16 cellular contexts compared by ENCODE assay signal in genomic region chr21:44497641-44498243, GRCh38. TPM values are rescaled to one million over a fixed set of nuclear protein-coding genes. Genes with fewer than 3 reads are reported as not detected.
A peak's percentile ranks its signal among the peaks of the same experiment; 100 is the strongest.
DNase-seq lines count a peak whose midpoint lies in the region; ATAC-seq, FAIRE-seq and TF ChIP-seq lines count a peak whose summit lies in the region.
"Had no signal": no experiment of that assay in that cellular context is flagged by ENCODE, and none has a peak within 500 bp of the region (broad histone marks: within the 10 kb centered on the region; RNA-seq: fewer than 3 reads in every experiment).

No MANE protein-coding gene starts in this region.

- H3K9me3 ChIP-seq in K562 (replicated peaks; ENCODE audit: control insufficient read depth, insufficient read depth, low read depth, low read length) (no peaks in the 10 kb centered on the region), neural cell (ENCODE audit: low read length) (no peaks in the 10 kb centered on the region), Karpas-422 (ENCODE audit: low read length) (no peaks in the 10 kb centered on the region; the same call in 1 of the 2 replicates)
- H3K9me3 ChIP-seq: prostate gland had no signal

- no peaks in the 10 kb centered on the region for H3K4me1 Mint-ChIP-seq in activated CD4-positive, alpha-beta T cell treated with anti-CD3 and anti-CD28 coated beads, Interleukin-2, amount 10 ng/mL, durations not matched to agents 7 days and 5 days
- no peaks in the 10 kb centered on the region for H3K4me1 Mint-ChIP-seq in activated naive CD8-positive, alpha-beta T cell treated with anti-CD3 and anti-CD28 coated beads for 36 hours

- TF ChIP-seq POLR2A in K562 (conservative IDR thresholded peaks at IDR 0.05) = no peak

- H3K27me3 Mint-ChIP-seq in activated CD4-positive, alpha-beta T cell treated with anti-CD3 and anti-CD28 coated beads, Interleukin-2, amount 10 ng/mL, durations not matched to agents 7 days and 5 days = peaks cover 3% of the 10 kb centered on the region
- peaks cover 9% of the 10 kb centered on the region for H3K27me3 Mint-ChIP-seq in activated naive CD8-positive, alpha-beta T cell treated with anti-CD3 and anti-CD28 coated beads for 36 hours

- no peak for TF ChIP-seq CTCF in K562 (IDR thresholded peaks at IDR 0.05 in 2 of 3, conservative IDR thresholded peaks at IDR 0.05 in 1 of 3; ENCODE audit: insufficient read depth in 2 of 3, low read depth in 1 of 3, low read length in 3 of 3)
- TF ChIP-seq CTCF in neural cell (IDR thresholded peaks at IDR 0.05; ENCODE audit: poor library complexity, severe bottlenecking) = no peak

- H4K20me1 ChIP-seq in K562 (replicated peaks; ENCODE audit: control insufficient read depth, insufficient read depth, low read length) (peaks cover 8% of the 10 kb centered on the region), neural cell (ENCODE audit: insufficient read depth) (no peaks in the 10 kb centered on the region), Karpas-422 (ENCODE audit: insufficient read depth, low read depth, low read length) (no peaks in the 10 kb centered on the region)

- H3K27me3 ChIP-seq in K562 (ENCODE audit: control insufficient read depth in 2 of 2, insufficient read depth in 2 of 2, low read length in 2 of 2) (peaks cover 81 to 93% of the 10 kb centered on the region in 2 experiments), neural cell (ENCODE audit: insufficient read depth, low read depth, low read length) (no peaks in the 10 kb centered on the region), Karpas-422 (ENCODE audit: low read length) (no peaks in the 10 kb centered on the region)

- H3K9ac ChIP-seq in K562 (ENCODE audit: insufficient read depth in 1 of 2, low read depth in 2 of 2, low read length in 2 of 2) (no peak overlapping the region), neural cell (ENCODE audit: low read length) (peak overlapping the region; percentile 44), Karpas-422 (ENCODE audit: low read length) (no peak overlapping the region)

- H3K27ac ChIP-seq in K562 (ENCODE audit: extremely low read depth, low read depth, low read length) (no peak overlapping the region), neural cell (ENCODE audit: low read length) (no peak overlapping the region), Karpas-422 (ENCODE audit: low read length) (no peak overlapping the region)
- H3K27ac ChIP-seq: prostate gland, RWPE1 had no signal

- TF ChIP-seq EP300 in K562 (IDR thresholded peaks at IDR 0.05; ENCODE audit: low read length) (no peak), neural cell (conservative IDR thresholded peaks at IDR 0.05; ENCODE audit: poor library complexity, severe bottlenecking) (no peak)

- TF ChIP-seq RAD21 in K562 (CRISPR knock-in tag; conservative IDR thresholded peaks at IDR 0.05 in 1 of 2, IDR thresholded peaks at IDR 0.05 in 1 of 2) = no peak
- no peak for TF ChIP-seq RAD21 in neural cell (conservative IDR thresholded peaks at IDR 0.05)

- H3K4me2 ChIP-seq in K562 (ENCODE audit: insufficient read depth, low read length) = no peak overlapping the region
- no peak overlapping the region for H3K4me2 ChIP-seq in neural cell (ENCODE audit: low read length)
- no peak overlapping the region for H3K4me2 ChIP-seq in Karpas-422 (ENCODE audit: low read depth, low read length, poor library complexity, severe bottlenecking)

- 2% methylated on average over 6 of the region's 6 CpGs for WGBS in K562 (ENCODE audit: insufficient coverage, low coverage, missing lambda C conversion rate)

- BruUV-seq in K562 (replicated peaks; lab: Mats Ljungman, UMichigan) = no TSS peak

- no peak overlapping the region for H3K4me3 Mint-ChIP-seq in activated CD4-positive, alpha-beta T cell treated with anti-CD3 and anti-CD28 coated beads, Interleukin-2, amount 10 ng/mL, durations not matched to agents 7 days and 5 days
- no peak overlapping the region for H3K4me3 Mint-ChIP-seq in activated naive CD8-positive, alpha-beta T cell treated with anti-CD3 and anti-CD28 coated beads for 36 hours
- H3K4me3 Mint-ChIP-seq: CD14-positive monocyte had no signal

- H3K4me3 ChIP-seq in K562 (no peak overlapping the region), neural cell (ENCODE audit: low read length) (no peak overlapping the region), Karpas-422 (ENCODE audit: low read length) (no peak overlapping the region)
- H3K4me3 ChIP-seq: prostate gland had no signal

- H3K27ac Mint-ChIP-seq in activated CD4-positive, alpha-beta T cell treated with anti-CD3 and anti-CD28 coated beads, Interleukin-2, amount 10 ng/mL, durations not matched to agents 7 days and 5 days = no peak overlapping the region
- H3K27ac Mint-ChIP-seq in activated naive CD8-positive, alpha-beta T cell treated with anti-CD3 and anti-CD28 coated beads for 36 hours = no peak overlapping the region

- no peaks in the 10 kb centered on the region for H3F3A ChIP-seq in neural cell (ENCODE audit: insufficient read depth, low read length, poor library complexity, severe bottlenecking)

- H3K9me3 Mint-ChIP-seq in activated CD4-positive, alpha-beta T cell treated with anti-CD3 and anti-CD28 coated beads, Interleukin-2, amount 10 ng/mL, durations not matched to agents 7 days and 5 days = peaks cover 9% of the 10 kb centered on the region
- peaks cover 7% of the 10 kb centered on the region for H3K9me3 Mint-ChIP-seq in activated naive CD8-positive, alpha-beta T cell treated with anti-CD3 and anti-CD28 coated beads for 36 hours

- H3K36me3 Mint-ChIP-seq in activated CD4-positive, alpha-beta T cell treated with anti-CD3 and anti-CD28 coated beads, Interleukin-2, amount 10 ng/mL, durations not matched to agents 7 days and 5 days (ENCODE audit: low read depth) = peaks cover 4% of the 10 kb centered on the region
- H3K36me3 Mint-ChIP-seq in activated naive CD8-positive, alpha-beta T cell treated with anti-CD3 and anti-CD28 coated beads for 36 hours = peaks cover 4% of the 10 kb centered on the region
- H3K36me3 Mint-ChIP-seq: CD14-positive monocyte had no signal

- H3K9me2 ChIP-seq in neural cell (ENCODE audit: insufficient read depth, low read length) (no peaks in the 10 kb centered on the region), Karpas-422 (replicated peaks; ENCODE audit: insufficient read depth, low read length) (no peaks in the 10 kb centered on the region)

- DNase-seq in DMS153 treated with DMSO at 0.1 percent for 48 hours (lab: John Stamatoyannopoulos, UW; ENCODE audit: unreplicated experiment) (peak; percentile 63), NCI-H146 treated with DMSO at 0.1 percent for 48 hours (lab: John Stamatoyannopoulos, UW; ENCODE audit: unreplicated experiment) (peak; percentile 52), K562 (ENCODE audit: extremely low read depth in 1 of 4, low spot score in 3 of 4) (no peak), Karpas-422 (no peak)
- DNase-seq in activated CD4-positive, alpha-beta T cell treated with anti-CD3 and anti-CD28 coated beads, Interleukin-2, amount 10 ng/mL, durations not matched to agents 7 days and 5 days = no peak
- no peak for DNase-seq in activated naive CD8-positive, alpha-beta T cell treated with anti-CD3 and anti-CD28 coated beads for 36 hours
- DNase-seq: activated CD8-positive, alpha-beta memory T cell treated with anti-CD3 and anti-CD28 coated beads, Interleukin-2, amount 50 U/mL, for 48 hours; effector memory CD4-positive, alpha-beta T cell; MV-4-11; stimulated activated naive CD4-positive, alpha-beta T cell had no signal

- H3K36me3 ChIP-seq in K562 (ENCODE audit: control insufficient read depth, insufficient read depth, low read length) (no peaks in the 10 kb centered on the region), neural cell (ENCODE audit: insufficient read depth, low read length) (no peaks in the 10 kb centered on the region), Karpas-422 (ENCODE audit: insufficient read depth, low read length) (no peaks in the 10 kb centered on the region)
- H3K36me3 ChIP-seq: prostate gland had no signal

- intact Hi-C loops in K562 (cut with micrococcal nuclease) = no loop called here

- FAIRE-seq in K562 (lab: Jason Lieb, UNC) = no peak

- ATAC-seq in K562 (no peak), HG03469 (IDR thresholded peaks at IDR 0.05; ENCODE audit: unreplicated experiment) (no peak)

- no peak overlapping the region for H2AFZ ChIP-seq in K562 (ENCODE audit: low read depth, low read length)
- no peak overlapping the region for H2AFZ ChIP-seq in neural cell (ENCODE audit: low read depth, low read length)
- H2AFZ ChIP-seq in Karpas-422 (ENCODE audit: low read length) = no peak overlapping the region

- H3K4me1 ChIP-seq in K562 (replicated peaks in 1 of 2; ENCODE audit: control insufficient read depth in 2 of 2, insufficient read depth in 2 of 2, low read length in 2 of 2) (peaks cover 0 to 16% of the 10 kb centered on the region in 2 experiments; a peak in 2 of 5 replicates), Karpas-422 (ENCODE audit: low read length) (no peaks in the 10 kb centered on the region)
- H3K4me1 ChIP-seq: prostate gland had no signal

- in situ Hi-C loops in K562 (cut with MboI) = no loop called here

- CTCF ChIA-PET in K562 (lab: Yijun Ruan, JAX; ENCODE audit: low intra/inter-chr PET ratio) = no interaction called here
- CTCF ChIA-PET in activated CD4-positive, alpha-beta T cell treated with anti-CD3 and anti-CD28 coated beads, Interleukin-2, amount 10 ng/mL, durations not matched to agents 7 days and 5 days (lab: Charles Lee) = no interaction called here

- POLR2A ChIA-PET in K562 (lab: Yijun Ruan, JAX) = no interaction called here
- POLR2A ChIA-PET in activated CD4-positive, alpha-beta T cell treated with anti-CD3 and anti-CD28 coated beads, Interleukin-2, amount 10 ng/mL, durations not matched to agents 7 days and 5 days (lab: Charles Lee) = no interaction called here

- H3K79me2 ChIP-seq in K562 (ENCODE audit: control insufficient read depth, insufficient read depth, low read length) = no peaks in the 10 kb centered on the region
- no peaks in the 10 kb centered on the region for H3K79me2 ChIP-seq in neural cell (replicated peaks; ENCODE audit: insufficient read depth, low read length)
- H3K79me2 ChIP-seq in Karpas-422 (ENCODE audit: low read length) = no peaks in the 10 kb centered on the region

- H3K9me1 ChIP-seq in K562 (ENCODE audit: control insufficient read depth, insufficient read depth, low read length) = no peaks in the 10 kb centered on the region

RNA-seq across cellular contexts. Expression of gene KRTAP10-1, which starts 42.3 kb away (rescaled TPM):
- not detected in 2 replicates for total RNA-seq in K562 (2011; cell fraction: chromatin; rRNA removed; ENCODE audit: low replicate concordance)
- total RNA-seq in K562 (2011; cell fraction: nucleolus; rRNA removed) = not detected in 2 replicates
- not detected in 2 replicates for total RNA-seq in K562 (2011; cell fraction: nucleoplasm; rRNA removed)
- total RNA-seq in K562 (2014; rRNA removed) (not detected in 2 replicates), K562 (2014; rRNA removed; fragmentation: Illumina TruSeq; extraction: Trizol) (not detected in 2 replicates), K562 (2015; rRNA removed; fragmentation: Illumina TruSeq; extraction: Trizol) (not detected in 2 replicates), K562 (2021) (not detected in 2 replicates)
- polyA plus RNA-seq in K562 (2011; rRNA removed) (not detected in 2 replicates), K562 (2014; fragmentation: Illumina TruSeq; extraction: Trizol) (not detected in 2 replicates), K562 (2014; fragmentation: Nextera tagmentation; extraction: Ambion mirVana) (not detected), K562 (2014; rRNA removed) (not detected in 2 replicates), neural cell (not detected in 2 replicates)
- polyA plus RNA-seq in K562 (2011; cell fraction: cytosol; rRNA removed) = not detected in 2 replicates
- polyA plus RNA-seq in K562 (2011; cell fraction: nucleus; rRNA removed) = not detected in 2 replicates
- polyA plus RNA-seq in K562 (2012) = not detected in 2 replicates
- not detected in 2 replicates for polyA minus RNA-seq in K562 (2011; rRNA and poly(A)+ RNA removed)
- polyA minus RNA-seq in K562 (2011; cell fraction: cytosol; rRNA and poly(A)+ RNA removed) = not detected in 2 replicates
- polyA minus RNA-seq in K562 (2011; cell fraction: nucleus; rRNA and poly(A)+ RNA removed) = not detected in 2 replicates
- not detected in 2 replicates for polyA minus RNA-seq in neural cell
- total RNA-seq in activated CD4-positive, alpha-beta T cell treated with anti-CD3 and anti-CD28 coated beads, Interleukin-2, amount 10 ng/mL, durations not matched to agents 7 days and 5 days = not detected
- not detected for total RNA-seq in activated naive CD8-positive, alpha-beta T cell treated with anti-CD3 and anti-CD28 coated beads for 36 hours
- total RNA-seq in Karpas-422 (2014; rRNA removed; shearing (Covaris generic); ENCODE audit: low replicate concordance) = not detected in 2 replicates
- total RNA-seq: mesenteric fat pad, prostate gland had no signal
- polyA plus RNA-seq: CD14-positive monocyte had no signal

RNA-seq across cellular contexts. Expression of gene LRRC3, which starts 42.4 kb away (rescaled TPM):
- total RNA-seq in K562 (2011; cell fraction: chromatin; rRNA removed; ENCODE audit: low replicate concordance) = 0.07 and 0.25 TPM in 2 replicates
- 0.17 and 0.26 TPM in 2 replicates for total RNA-seq in K562 (2011; cell fraction: nucleolus; rRNA removed)
- total RNA-seq in K562 (2011; cell fraction: nucleoplasm; rRNA removed) = 0.07 and 0.15 TPM in 2 replicates
- total RNA-seq in K562 (2014; rRNA removed) (not detected in 2 replicates), K562 (2014; rRNA removed; fragmentation: Illumina TruSeq; extraction: Trizol) (not detected in 2 replicates), K562 (2015; rRNA removed; fragmentation: Illumina TruSeq; extraction: Trizol) (not detected in 2 replicates), K562 (2021) (0.04 TPM in 2 replicates)
- polyA plus RNA-seq in K562 (2011; rRNA removed) (0.03 and 0.04 TPM in 2 replicates), K562 (2014; fragmentation: Illumina TruSeq; extraction: Trizol) (not detected in 2 replicates), K562 (2014; fragmentation: Nextera tagmentation; extraction: Ambion mirVana) (not detected), K562 (2014; rRNA removed) (0.03 TPM in 1 of 2 replicates, not detected in the other), neural cell (3.8 and 5.0 TPM in 2 replicates)
- 0.04 and 0.07 TPM in 2 replicates for polyA plus RNA-seq in K562 (2011; cell fraction: cytosol; rRNA removed)
- 0.03 and 0.04 TPM in 2 replicates for polyA plus RNA-seq in K562 (2011; cell fraction: nucleus; rRNA removed)
- polyA plus RNA-seq in K562 (2012) = 0.03 and 0.04 TPM in 2 replicates
- 0.07 TPM in 1 of 2 replicates, not detected in the other for polyA minus RNA-seq in K562 (2011; rRNA and poly(A)+ RNA removed)
- polyA minus RNA-seq in K562 (2011; cell fraction: cytosol; rRNA and poly(A)+ RNA removed) = not detected in 2 replicates
- under 0.01 and 0.13 TPM in 2 replicates for polyA minus RNA-seq in K562 (2011; cell fraction: nucleus; rRNA and poly(A)+ RNA removed)
- polyA minus RNA-seq in neural cell = 13.1 and 14.0 TPM in 2 replicates
- 1 to 10 TPM; 5.0 to 5.1 TPM for total RNA-seq in activated CD4-positive, alpha-beta T cell treated with anti-CD3 and anti-CD28 coated beads, Interleukin-2, amount 10 ng/mL, durations not matched to agents 7 days and 5 days
- total RNA-seq in activated naive CD8-positive, alpha-beta T cell treated with anti-CD3 and anti-CD28 coated beads for 36 hours = 1 to 10 TPM; 1.8 to 1.9 TPM
- total RNA-seq in Karpas-422 (2014; rRNA removed; shearing (Covaris generic); ENCODE audit: low replicate concordance) = not detected in 2 replicates

RNA-seq across cellular contexts. Expression of gene KRTAP10-2, which starts 53.6 kb away (rescaled TPM):
- total RNA-seq in K562 (2011; cell fraction: chromatin; rRNA removed; ENCODE audit: low replicate concordance) = not detected in 2 replicates
- total RNA-seq in K562 (2011; cell fraction: nucleolus; rRNA removed) = not detected in 2 replicates
- not detected in 2 replicates for total RNA-seq in K562 (2011; cell fraction: nucleoplasm; rRNA removed)
- total RNA-seq in K562 (2014; rRNA removed) = not detected in 2 replicates
- not detected in 2 replicates for total RNA-seq in K562 (2014; rRNA removed; fragmentation: Illumina TruSeq; extraction: Trizol)
- not detected in 2 replicates for total RNA-seq in K562 (2015; rRNA removed; fragmentation: Illumina TruSeq; extraction: Trizol)
- not detected in 2 replicates for total RNA-seq in K562 (2021)
- not detected in 2 replicates for polyA plus RNA-seq in K562 (2011; rRNA removed)
- not detected in 2 replicates for polyA plus RNA-seq in K562 (2011; cell fraction: cytosol; rRNA removed)
- not detected in 2 replicates for polyA plus RNA-seq in K562 (2011; cell fraction: nucleus; rRNA removed)
- not detected in 2 replicates for polyA plus RNA-seq in K562 (2012)
- polyA plus RNA-seq in K562 (2014; fragmentation: Illumina TruSeq; extraction: Trizol) = not detected in 2 replicates
- polyA plus RNA-seq in K562 (2014; fragmentation: Nextera tagmentation; extraction: Ambion mirVana) = not detected
- polyA plus RNA-seq in K562 (2014; rRNA removed) = not detected in 2 replicates
- polyA minus RNA-seq in K562 (2011; rRNA and poly(A)+ RNA removed) = not detected in 2 replicates
- polyA minus RNA-seq in K562 (2011; cell fraction: cytosol; rRNA and poly(A)+ RNA removed) = not detected in 2 replicates
- not detected in 2 replicates for polyA minus RNA-seq in K562 (2011; cell fraction: nucleus; rRNA and poly(A)+ RNA removed)
- not detected in 2 replicates for polyA plus RNA-seq in neural cell
- not detected in 2 replicates for polyA minus RNA-seq in neural cell
- total RNA-seq in activated CD4-positive, alpha-beta T cell treated with anti-CD3 and anti-CD28 coated beads, Interleukin-2, amount 10 ng/mL, durations not matched to agents 7 days and 5 days = not detected
- not detected for total RNA-seq in activated naive CD8-positive, alpha-beta T cell treated with anti-CD3 and anti-CD28 coated beads for 36 hours
- total RNA-seq in Karpas-422 (2014; rRNA removed; shearing (Covaris generic); ENCODE audit: low replicate concordance) = not detected in 2 replicates
- total RNA-seq: mesenteric fat pad, prostate gland had no signal
- polyA plus RNA-seq: CD14-positive monocyte had no signal

Comparison
In these comparisons a context has a peak if more than half of its experiments do, and no peak if none do; other contexts are left out.
1. DNase-seq: peak in DMS153 treated with DMSO at 0.1 percent for 48 hours (single experiment) and NCI-H146 treated with DMSO at 0.1 percent for 48 hours (single experiment); none in K562 (0 of 4), activated CD4-positive, alpha-beta T cell treated with anti-CD3 and anti-CD28 coated beads, Interleukin-2, amount 10 ng/mL, durations not matched to agents 7 days and 5 days (single experiment), activated naive CD8-positive, alpha-beta T cell treated with anti-CD3 and anti-CD28 coated beads for 36 hours (single experiment) and Karpas-422 (single experiment).